ENCODE assay signal across 8 cellular contexts in the genomic region with DNA sequence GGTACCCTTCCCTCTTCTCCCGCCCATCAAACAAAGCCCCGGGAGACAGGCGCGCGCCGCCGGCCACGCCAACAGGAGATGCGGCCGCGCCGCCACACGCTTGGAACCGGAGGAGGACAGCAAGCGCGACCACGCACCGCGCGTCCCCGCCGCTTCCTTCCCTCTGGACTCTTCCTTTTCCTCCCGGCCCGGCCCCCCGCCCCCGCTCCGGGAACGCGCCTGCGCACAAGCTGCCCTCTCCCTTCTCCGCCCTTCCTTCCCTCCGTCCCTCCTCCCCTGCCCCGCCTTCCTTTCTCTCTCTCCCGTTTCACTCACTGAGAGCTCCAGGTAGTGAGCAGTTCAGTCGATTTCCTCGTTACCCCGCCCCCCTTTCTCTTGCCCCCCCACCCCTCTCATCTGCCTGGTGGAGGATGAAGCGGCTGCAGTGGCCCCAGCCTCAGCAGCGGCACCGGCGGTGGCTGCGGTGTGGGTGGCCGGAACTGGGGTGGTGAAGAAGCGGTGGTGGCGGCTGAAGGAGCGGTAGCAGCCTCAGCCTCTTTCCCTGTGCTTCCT. TPM values are rescaled to one million over a fixed set of nuclear protein-coding genes. Genes with fewer than 3 reads are reported as not detected.
DNase-seq lines count a peak whose midpoint lies in the region; ATAC-seq and TF ChIP-seq lines count a peak whose summit lies in the region.

Gene RASA1, plus strand, starts transcription at position 310 of the 552 bp plus-strand sequence. CDS start 569 bp downstream, outside the sequence.

- no peaks in the 10 kb centered on the region for H3K9me3 ChIP-seq in BLaER1 treated with 17β-estradiol and CSF1 and Interleukin-3, amounts not matched to agents 10 nM and 100 nM (replicated peaks in 1 of 11)
- no peaks in the 10 kb centered on the region for H3K9me3 ChIP-seq in colonic mucosa

- H3K4me3 ChIP-seq in BLaER1 treated with 17β-estradiol and CSF1 and Interleukin-3, amounts not matched to agents 10 nM and 100 nM, result peak within 1 kb of the TSS; percentile 82 to 96 (median 90)
- peak within 1 kb of the TSS; percentile 90 for H3K4me3 ChIP-seq in colonic mucosa

- peak; percentile 85 to 92 for DNase-seq in NCI-H526 (lab: John Stamatoyannopoulos, UW)
- DNase-seq in activated CD4-positive, alpha-beta T cell treated with anti-CD3 and anti-CD28 coated beads for 48 hours, result peak; percentile 93
- DNase-seq in colonic mucosa, result peak; percentile 98
- peak; percentile 56 to 87 (median 81) for DNase-seq in stimulated activated CD4-positive, alpha-beta T cell treated with anti-CD3 and anti-CD28 coated beads, Interleukin-1b, Interleukin-23, amount 100 ng/mL, for 24 hours (ENCODE audit: low read depth in 4 of 4, low spot score in 1 of 4)

- intact Hi-C loops in colonic mucosa (cut with DNase I), result loop anchor here (10.0 kb wide), 2 partner anchors 127 to 193 kb away; no protein-coding TSS in a partner anchor

- H3K27ac ChIP-seq in BLaER1 treated with 17β-estradiol and CSF1 and Interleukin-3, amounts not matched to agents 10 nM and 100 nM, result peak within 1 kb of the TSS; percentile 83 to 95 (median 90)
- H3K27ac ChIP-seq in colonic mucosa (peak within 1 kb of the TSS; percentile 97), layer of hippocampus (ENCODE audit: low read depth, low read length) (peak within 1 kb of the TSS; percentile 93)

- peak within 1 kb of the TSS; percentile 83 to 95 (median 92) for H3K4me2 ChIP-seq in BLaER1 treated with 17β-estradiol and CSF1 and Interleukin-3, amounts not matched to agents 10 nM and 100 nM

- no peaks in the 10 kb centered on the region for H3K27me3 ChIP-seq in BLaER1 treated with 17β-estradiol and CSF1 and Interleukin-3, amounts not matched to agents 10 nM and 100 nM
- no peaks in the 10 kb centered on the region for H3K27me3 ChIP-seq in colonic mucosa
- H3K27me3 ChIP-seq in layer of hippocampus (ENCODE audit: control insufficient read depth, insufficient read depth, low read length), result no peaks in the 10 kb centered on the region

- peaks cover 10 to 42% (median 20%) of the 10 kb centered on the region in 10 experiments for H3K4me1 ChIP-seq in BLaER1 treated with 17β-estradiol and CSF1 and Interleukin-3, amounts not matched to agents 10 nM and 100 nM
- peaks cover 6% of the 10 kb centered on the region for H3K4me1 ChIP-seq in colonic mucosa

- peaks cover 11 to 24% (median 14%) of the 10 kb centered on the region in 11 experiments; a peak in 20 of 22 replicates for H3K36me3 ChIP-seq in BLaER1 treated with 17β-estradiol and CSF1 and Interleukin-3, amounts not matched to agents 10 nM and 100 nM
- H3K36me3 ChIP-seq in colonic mucosa, result no peaks in the 10 kb centered on the region

- ATAC-seq in GM19328 (IDR thresholded peaks at IDR 0.05; ENCODE audit: unreplicated experiment) (peak; percentile 49), HG03469 (IDR thresholded peaks at IDR 0.05; ENCODE audit: unreplicated experiment) (peak; percentile 26)

- no peak for TF ChIP-seq CTCF in colonic mucosa (IDR thresholded peaks at IDR 0.05)

- peak within 1 kb of the TSS; percentile 84 to 97 (median 90) for H3K9ac ChIP-seq in BLaER1 treated with 17β-estradiol and CSF1 and Interleukin-3, amounts not matched to agents 10 nM and 100 nM
- peak within 1 kb of the TSS; percentile 91 to 93 for H3K9ac ChIP-seq in colonic mucosa (ENCODE audit: low read depth in 2 of 2, low read length in 2 of 2)

- peaks cover 3 to 40% (median 22%) of the 10 kb centered on the region in 11 experiments; a peak in 14 of 22 replicates for H4K20me1 ChIP-seq in BLaER1 treated with 17β-estradiol and CSF1 and Interleukin-3, amounts not matched to agents 10 nM and 100 nM

RNA-seq across cellular contexts. Expression of gene RASA1, which starts in this region (rescaled TPM):
- total RNA-seq in colonic mucosa, result 10 to 100 TPM; 24.1 to 28.8 TPM

Comparison
In these comparisons a context has a peak if more than half of its experiments do, and no peak if none do; other contexts are left out.
1. Peak in every context shown above with its lines: DNase-seq, ATAC-seq, H3K4me3 ChIP-seq and H3K27ac ChIP-seq.